1 cellular context compared by ENCODE assay signal in the genomic region with DNA sequence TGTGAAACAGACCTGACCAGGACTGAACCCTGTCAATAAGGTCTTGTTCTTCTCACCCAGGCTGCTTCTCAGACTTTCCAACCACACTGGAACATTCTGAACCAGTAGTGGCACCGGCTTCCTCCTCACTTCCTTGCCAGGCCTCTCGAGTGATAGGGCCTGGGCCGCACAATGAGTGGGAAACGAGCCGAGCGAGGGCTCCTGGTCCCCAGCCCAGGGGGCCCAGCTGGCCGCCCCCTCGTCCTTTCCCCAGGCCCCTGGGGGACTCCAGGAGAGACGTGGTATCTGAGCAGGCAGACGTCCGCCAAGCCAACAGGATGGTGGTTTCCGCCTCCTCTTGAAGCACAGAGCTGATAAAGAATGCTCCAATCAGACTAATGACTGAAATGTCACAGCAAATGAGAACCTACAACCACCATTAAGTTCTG.
TF ChIP-seq lines count a peak whose summit lies in the region.

No MANE protein-coding gene starts in this region.

TF ChIP-seq in GM23338, 12 proteins besides CTCF, POLR2A, EP300 and RAD21 (continued from another document):
- TF ChIP-seq ZNF331 (CRISPR knock-in tag; IDR thresholded peaks at IDR 0.05; ENCODE audit: low read depth) (no peak), JUNB (IDR thresholded peaks at IDR 0.05; ENCODE audit: unreplicated experiment) (no peak), ZNF114 (CRISPR knock-in tag; IDR thresholded peaks at IDR 0.05) (no peak), POLR2AphosphoS5 (IDR thresholded peaks at IDR 0.05; ENCODE audit: low read depth) (no peak), EZH2 (IDR thresholded peaks at IDR 0.05; ENCODE audit: low read depth, unreplicated experiment) (no peak), REST (IDR thresholded peaks at IDR 0.05; ENCODE audit: unreplicated experiment) (no peak)
